Comparison of ENCODE assay signal across 17 cellular contexts in genomic region chr2:241936457-241937133, GRCh38.
DNase-seq lines count a peak whose midpoint lies in the region; ATAC-seq and TF ChIP-seq lines count a peak whose summit lies in the region.
"Had no signal": no experiment of that assay in that cellular context is flagged by ENCODE, and none has a peak within 500 bp of the region (broad histone marks: within the 10 kb centered on the region; RNA-seq: fewer than 3 reads in every experiment).

No MANE protein-coding gene starts in this region.

- no peak for TF ChIP-seq CTCF in osteocyte (IDR thresholded peaks at IDR 0.05)

- peaks cover 18% of the 10 kb centered on the region for H3K9me3 Mint-ChIP-seq in osteocyte (ENCODE audit: unreplicated experiment)
- H3K9me3 Mint-ChIP-seq: CD8-positive, alpha-beta memory T cell had no signal

- H3K36me3 Mint-ChIP-seq in osteocyte (ENCODE audit: unreplicated experiment) = peaks cover 3% of the 10 kb centered on the region

- H3K4me1 Mint-ChIP-seq in osteocyte (ENCODE audit: unreplicated experiment) = peaks cover 4% of the 10 kb centered on the region

- H3K4me3 Mint-ChIP-seq in osteocyte (ENCODE audit: unreplicated experiment) = no peak overlapping the region
- H3K4me3 Mint-ChIP-seq: CD8-positive, alpha-beta memory T cell had no signal

- peak; percentile 50 for DNase-seq in cardiac septum (ENCODE audit: low spot score)
- no peak for DNase-seq in left cardiac atrium
- DNase-seq in iPS-NIHi11 (ENCODE audit: low spot score) = peak; percentile 56
- DNase-seq in osteocyte (ENCODE audit: extremely low spot score, unreplicated experiment) = peak; percentile 82
- no peak for DNase-seq in islet precursor cell
- no peak for DNase-seq in NCI-H526 (lab: John Stamatoyannopoulos, UW)
- DNase-seq: C1 segment of cervical spinal cord; CD8-positive, alpha-beta memory T cell; GOT3; NCI-H1436; NCI-H1930; NCI-H345; NCI-H524 treated with DMSO at 0.1 percent for 48 hours; PC-3; RPMI8226; SHP77 treated with DMSO at 0.1 percent for 48 hours had no signal

- H3K27me3 Mint-ChIP-seq in osteocyte (ENCODE audit: unreplicated experiment) = no peaks in the 10 kb centered on the region
- H3K27me3 Mint-ChIP-seq: CD8-positive, alpha-beta memory T cell had no signal

- H3K27ac Mint-ChIP-seq in osteocyte (ENCODE audit: unreplicated experiment) = no peak overlapping the region

- ATAC-seq in left cardiac atrium (no peak), HG02870 (IDR thresholded peaks at IDR 0.05; ENCODE audit: unreplicated experiment) (no peak)
- ATAC-seq: PC-3 had no signal

- intact Hi-C loops in cardiac septum (cut with DNase I) = no loop called here
- intact Hi-C loops in left cardiac atrium (cut with DNase I) = no loop called here

Comparison
In these comparisons a context has a peak if more than half of its experiments do, and no peak if none do; other contexts are left out.
1. DNase-seq: peak in cardiac septum (single experiment), iPS-NIHi11 (single experiment) and osteocyte (single experiment); none in left cardiac atrium (single experiment), islet precursor cell (single experiment) and NCI-H526 (0 of 2).